16 cellular contexts compared by ENCODE assay signal in genomic region chr19:7988307-7988706, GRCh38. TPM values are rescaled to one million over a fixed set of nuclear protein-coding genes. Genes with fewer than 3 reads are reported as not detected.
DNase-seq lines count a peak whose midpoint lies in the region; ATAC-seq and TF ChIP-seq lines count a peak whose summit lies in the region.
"Had no signal": no experiment of that assay in that cellular context is flagged by ENCODE, and none has a peak within 500 bp of the region (broad histone marks: within the 10 kb centered on the region; RNA-seq: fewer than 3 reads in every experiment).

No MANE protein-coding gene starts in this region.

- H3K4ac ChIP-seq in trophoblast cell (ENCODE audit: low read depth, low read length), result peak overlapping the region; percentile 31

- peaks cover 7% of the 10 kb centered on the region for H3K79me1 ChIP-seq in trophoblast cell (ENCODE audit: low read length)

- H2AFZ ChIP-seq in trophoblast cell (ENCODE audit: insufficient read depth, low read length, poor library complexity) (no peak overlapping the region), OCI-LY7 (ENCODE audit: low read length) (no peak overlapping the region)

- H3K4me2 ChIP-seq in trophoblast cell (ENCODE audit: low read length) (no peak overlapping the region), OCI-LY7 (ENCODE audit: low read length) (no peak overlapping the region)

- no peaks in the 10 kb centered on the region for H3K9me2 ChIP-seq in OCI-LY7 (ENCODE audit: insufficient read depth, low read length)

- intact Hi-C loops in sciatic nerve (cut with DNase I), result no loop called here
- intact Hi-C loops in OCI-LY7 (cut with micrococcal nuclease; ENCODE audit: unreplicated experiment), result no loop called here

- H3K9ac ChIP-seq in trophoblast cell (ENCODE audit: low read length), result no peak overlapping the region

- H3K36me3 ChIP-seq in trophoblast cell (ENCODE audit: control insufficient read depth in 1 of 2, insufficient read depth in 2 of 2, low read length in 2 of 2) (peaks cover 61 to 67% of the 10 kb centered on the region in 2 experiments), OCI-LY7 (ENCODE audit: insufficient read depth, low read length) (peaks cover 93% of the 10 kb centered on the region)

- POLR2A ChIA-PET in OCI-LY7 (lab: Charles Lee), result no interaction called here

- H3K27ac ChIP-seq in trophoblast cell (ENCODE audit: low read depth, low read length) (peak overlapping the region; percentile 93), OCI-LY7 (ENCODE audit: low read depth, low read length, poor library complexity, severe bottlenecking) (no peak overlapping the region)
- H3K27ac ChIP-seq: testis had no signal

- H3K27me3 ChIP-seq in trophoblast cell (ENCODE audit: insufficient read depth, low read length), result no peaks in the 10 kb centered on the region
- H3K27me3 ChIP-seq: dorsolateral prefrontal cortex, pancreas, testis had no signal

- H3K18ac ChIP-seq in trophoblast cell (ENCODE audit: low read length), result peak overlapping the region; percentile 94

- ATAC-seq in sciatic nerve, result no peak
- no peak for ATAC-seq in HG03196 (IDR thresholded peaks at IDR 0.05; ENCODE audit: unreplicated experiment)

- peaks cover 18 to 28% of the 10 kb centered on the region in 2 experiments for H3K4me1 ChIP-seq in trophoblast cell (ENCODE audit: control insufficient read depth in 1 of 2, insufficient read depth in 2 of 2, low read length in 2 of 2)
- H3K4me1 ChIP-seq in OCI-LY7 (ENCODE audit: insufficient read depth, low read length, poor library complexity, severe bottlenecking), result no peaks in the 10 kb centered on the region

- no peak overlapping the region for H2AK5ac ChIP-seq in trophoblast cell (ENCODE audit: low read length)

- no TSS peak for BruUV-seq in OCI-LY7 (replicated peaks; lab: Mats Ljungman, UMichigan)

- peak; percentile 37 for DNase-seq in EL
- DNase-seq in NCI-H69 (lab: John Stamatoyannopoulos, UW), result peak; percentile 22
- peak; percentile 61 for DNase-seq in epithelial cell of esophagus (ENCODE audit: low read depth)
- peak; percentile 37 to 50 for DNase-seq in trophoblast cell
- no peak for DNase-seq in sciatic nerve (ENCODE audit: low spot score)
- DNase-seq in OCI-LY7 (ENCODE audit: low spot score), result no peak
- no peak for DNase-seq in NCI-H1694 (lab: John Stamatoyannopoulos, UW)
- DNase-seq: activated CD4-positive, alpha-beta T cell treated with anti-CD3 and anti-CD28 coated beads, Interleukin-2, amount 10 ng/mL, durations not matched to agents 7 days and 5 days; aorta; dorsolateral prefrontal cortex; midbrain; NCI-H510A; T-helper 9 cell; testis had no signal

- H3K79me2 ChIP-seq in trophoblast cell (ENCODE audit: control insufficient read depth, insufficient read depth, low read length, poor library complexity) (peaks cover 10% of the 10 kb centered on the region), OCI-LY7 (ENCODE audit: insufficient read depth, low read depth, low read length) (peaks cover 14% of the 10 kb centered on the region)

- H2BK5ac ChIP-seq in trophoblast cell (ENCODE audit: low read depth, low read length, poor library complexity), result no peak overlapping the region

- peaks cover 14% of the 10 kb centered on the region for H4K20me1 ChIP-seq in OCI-LY7 (ENCODE audit: insufficient read depth, low read length)

- H4K12ac ChIP-seq in trophoblast cell (ENCODE audit: low read depth, low read length), result no peak overlapping the region

- TF ChIP-seq CTCF in epithelial cell of esophagus (IDR thresholded peaks at IDR 0.05; ENCODE audit: insufficient read depth, low read depth, low read length, missing control alignments), result no peak
- no peak for TF ChIP-seq CTCF in OCI-LY7 (conservative IDR thresholded peaks at IDR 0.05; ENCODE audit: low read length)

- peak overlapping the region; percentile 75 for H4K8ac ChIP-seq in trophoblast cell (ENCODE audit: low read depth, low read length)

- peak overlapping the region; percentile 90 for H4K91ac ChIP-seq in trophoblast cell (ENCODE audit: low read depth, low read length)

- H3K4me3 ChIP-seq in epithelial cell of esophagus (ENCODE audit: low read length) (no peak overlapping the region), trophoblast cell (ENCODE audit: low read depth, low read length) (no peak overlapping the region), OCI-LY7 (ENCODE audit: low read depth, low read length, poor library complexity, severe bottlenecking) (no peak overlapping the region)
- H3K4me3 ChIP-seq: dorsolateral prefrontal cortex, pancreas, testis had no signal

- CTCF ChIA-PET in OCI-LY7 (lab: Charles Lee; ENCODE audit: unreplicated experiment), result no interaction called here

- H2BK120ac ChIP-seq in trophoblast cell (ENCODE audit: insufficient read depth, low read length, poor library complexity), result no peak overlapping the region

- no peak overlapping the region for H3K23ac ChIP-seq in trophoblast cell (ENCODE audit: low read length)

- no peak overlapping the region for H2BK12ac ChIP-seq in trophoblast cell (ENCODE audit: low read length)

- no peak overlapping the region for H3K14ac ChIP-seq in trophoblast cell (ENCODE audit: low read length)

- no CpG with 5 or more reads among the region's 5 CpGs for WGBS in trophoblast cell (ENCODE audit: extremely low coverage, insufficient coverage, insufficient read length)

- H3K9me3 ChIP-seq in trophoblast cell (ENCODE audit: insufficient read depth, low read depth, low read length) (no peaks in the 10 kb centered on the region), OCI-LY7 (ENCODE audit: low read length) (no peaks in the 10 kb centered on the region)
- H3K9me3 ChIP-seq: pancreas, testis had no signal

RNA-seq across cellular contexts. Expression of gene ELAVL1, which starts 17.1 kb away (rescaled TPM):
- polyA plus RNA-seq in trophoblast cell (2013), result 65.9 and 68.2 TPM in 2 replicates
- 49.7 TPM for total RNA-seq in sciatic nerve
- total RNA-seq in OCI-LY7 (2014; rRNA removed; shearing (Covaris generic)), result 43.5 and 65.4 TPM in 2 replicates
- total RNA-seq in OCI-LY7 (2022), result 162 and 168 TPM in 2 replicates

RNA-seq across cellular contexts. Expression of gene TIMM44, which starts 44.8 kb away (rescaled TPM):
- 55.8 and 58.2 TPM in 2 replicates for polyA plus RNA-seq in trophoblast cell (2013)
- total RNA-seq in sciatic nerve, result 49.6 TPM
- 86.0 and 89.0 TPM in 2 replicates for total RNA-seq in OCI-LY7 (2014; rRNA removed; shearing (Covaris generic))
- 97.6 and 116 TPM in 2 replicates for total RNA-seq in OCI-LY7 (2022)

Comparison
In these comparisons a context has a peak if more than half of its experiments do, and no peak if none do; other contexts are left out.
1. DNase-seq: peak in EL (single experiment), NCI-H69 (single experiment), epithelial cell of esophagus (single experiment) and trophoblast cell (2 of 2); none in sciatic nerve (single experiment), OCI-LY7 (single experiment) and NCI-H1694 (single experiment).